ENCODE assay signal across 19 cellular contexts in genomic region chr21:32920474-32920873, GRCh38.
DNase-seq lines count a peak whose midpoint lies in the region; ATAC-seq, FAIRE-seq and TF ChIP-seq lines count a peak whose summit lies in the region.
"Had no signal": no experiment of that assay in that cellular context is flagged by ENCODE, and none has a peak within 500 bp of the region (broad histone marks: within the 10 kb centered on the region; RNA-seq: fewer than 3 reads in every experiment).

No MANE protein-coding gene starts in this region.

- H3K27ac ChIP-seq in H1 (ENCODE audit: low read depth, low read length) (no peak overlapping the region), neural progenitor cell (no peak overlapping the region), body of pancreas (no peak overlapping the region)
- H3K27ac ChIP-seq: 22Rv1, A549, BLaER1, HL-60 had no signal

- no peaks in the 10 kb centered on the region for H3K79me1 ChIP-seq in H1 (ENCODE audit: low read depth, low read length)

- no peak overlapping the region for H3K4me3 ChIP-seq in H1 (ENCODE audit: extremely low read depth in 1 of 4, insufficient read depth in 2 of 4, low read depth in 3 of 4, low read length in 4 of 4)
- no peak overlapping the region for H3K4me3 ChIP-seq in neural progenitor cell
- H3K4me3 ChIP-seq in body of pancreas, result no peak overlapping the region
- H3K4me3 ChIP-seq: A549, BLaER1 had no signal

- peaks cover 24% of the 10 kb centered on the region for H3K27me3 Mint-ChIP-seq in neural progenitor cell (ENCODE audit: insufficient read depth, low read depth)
- H3K27me3 Mint-ChIP-seq: CD4-positive, alpha-beta memory T cell had no signal

- no peak overlapping the region for H3K18ac ChIP-seq in H1 (ENCODE audit: extremely low read depth, low read length)

- POLR2A ChIA-PET in H1 (lab: Charles Lee; ENCODE audit: partially characterized antibody), result no interaction called here

- CTCF ChIA-PET in H1 (lab: Charles Lee; ENCODE audit: partially characterized antibody), result interaction anchor here (0.7 to 6.0 kb wide), 7 partner anchors 15 to 206 kb away, joined by 3 to 41 read pairs (median 3); partner anchors contain the start of gene OLIG2

- H2AK5ac ChIP-seq in H1 (ENCODE audit: low read depth, low read length), result no peak overlapping the region

- no peak overlapping the region for H4K91ac ChIP-seq in H1 (replicated peaks; ENCODE audit: insufficient read length, low read length)

- H3K27ac Mint-ChIP-seq in neural progenitor cell, result no peak overlapping the region
- H3K27ac Mint-ChIP-seq: HFFc6 had no signal

- H3K4me3 Mint-ChIP-seq in neural progenitor cell, result peak overlapping the region; percentile 54
- H3K4me3 Mint-ChIP-seq: CD14-positive monocyte; CD4-positive, alpha-beta memory T cell; HFFc6 had no signal

- no peak overlapping the region for H2BK12ac ChIP-seq in H1 (ENCODE audit: low read depth, low read length)

- H3K4me1 ChIP-seq in H1 (replicated peaks in 1 of 4; ENCODE audit: control insufficient read depth in 3 of 4, insufficient read depth in 4 of 4, low read length in 3 of 4), result peaks cover 0 to 10% (median 4%) of the 10 kb centered on the region in 4 experiments; a peak in 2 of 7 replicates
- peaks cover 23% of the 10 kb centered on the region for H3K4me1 ChIP-seq in neural progenitor cell
- H3K4me1 ChIP-seq in body of pancreas, result no peaks in the 10 kb centered on the region
- H3K4me1 ChIP-seq: A549, BLaER1 had no signal

- H3K79me2 ChIP-seq in H1 (ENCODE audit: control insufficient read depth in 1 of 2, insufficient read depth in 2 of 2, low read length in 2 of 2) (no peaks in the 10 kb centered on the region), neural progenitor cell (ENCODE audit: low read depth) (no peaks in the 10 kb centered on the region)

- peak overlapping the region; percentile 31; the same call in 1 of the 2 replicates for H4K8ac ChIP-seq in H1 (ENCODE audit: extremely low read depth, insufficient read depth, low read length)

- no peak overlapping the region for H2BK15ac ChIP-seq in H1 (ENCODE audit: low read length)

- H4K5ac ChIP-seq in H1 (ENCODE audit: insufficient read length, low read depth, low read length), result no peak overlapping the region

- ATAC-seq in omental fat pad (ENCODE audit: low FRiP score) (no peak), HG03520 (IDR thresholded peaks at IDR 0.05; ENCODE audit: unreplicated experiment) (no peak), body of pancreas (no peak), esophagus mucosa (no peak)
- ATAC-seq: A549 had no signal

- no peaks in the 10 kb centered on the region for H3K27me3 ChIP-seq in H1 (replicated peaks in 1 of 4; ENCODE audit: control insufficient read depth in 3 of 4, extremely low read depth in 1 of 4, insufficient read depth in 3 of 4, low read length in 3 of 4)
- no peaks in the 10 kb centered on the region for H3K27me3 ChIP-seq in neural progenitor cell
- no peaks in the 10 kb centered on the region for H3K27me3 ChIP-seq in body of pancreas
- H3K27me3 ChIP-seq: BLaER1 had no signal

- TF ChIP-seq RAD21 in H1 (IDR thresholded peaks at IDR 0.05 in 1 of 2, conservative IDR thresholded peaks at IDR 0.05 in 1 of 2; ENCODE audit: low read depth in 2 of 2, low read length in 2 of 2), result no peak

- TF ChIP-seq CTCF in H1 (IDR thresholded peaks at IDR 0.05; ENCODE audit: control extremely low read depth in 1 of 3, insufficient read depth in 1 of 3, low read depth in 1 of 3, low read length in 3 of 3) (no peak), neural progenitor cell (IDR thresholded peaks at IDR 0.05) (no peak), omental fat pad (IDR thresholded peaks at IDR 0.05) (no peak), body of pancreas (IDR thresholded peaks at IDR 0.05) (no peak)

- no peak overlapping the region for H3K56ac ChIP-seq in H1 (replicated peaks; ENCODE audit: insufficient read length, low read depth, low read length)

- H2BK20ac ChIP-seq in H1 (ENCODE audit: low read length), result no peak overlapping the region

- no peaks in the 10 kb centered on the region for H3K36me3 Mint-ChIP-seq in neural progenitor cell
- H3K36me3 Mint-ChIP-seq: CD14-positive monocyte had no signal

- no peak overlapping the region for H2BK120ac ChIP-seq in H1 (replicated peaks; ENCODE audit: low read depth, low read length)

- H3K23ac ChIP-seq in H1 (ENCODE audit: insufficient read length), result no peak overlapping the region

- H3K9me3 Mint-ChIP-seq in neural progenitor cell, result peaks cover 18% of the 10 kb centered on the region

- no peak overlapping the region for H3K4ac ChIP-seq in H1 (replicated peaks; ENCODE audit: insufficient read length, low read depth, low read length)

- TF ChIP-seq POLR2A in H1 (IDR thresholded peaks at IDR 0.05; ENCODE audit: control extremely low read depth in 1 of 2, low read depth in 2 of 2, low read length in 2 of 2) (no peak), body of pancreas (IDR thresholded peaks at IDR 0.05) (no peak)

- H2BK5ac ChIP-seq in H1 (ENCODE audit: low read depth, low read length), result no peak overlapping the region

- no peak overlapping the region for H3K14ac ChIP-seq in H1 (ENCODE audit: insufficient read length)

- H4K20me1 ChIP-seq in H1 (replicated peaks in 1 of 2; ENCODE audit: control insufficient read depth in 1 of 2, insufficient read depth in 2 of 2, low read length in 2 of 2) (no peaks in the 10 kb centered on the region), neural progenitor cell (ENCODE audit: low read depth) (no peaks in the 10 kb centered on the region)
- H4K20me1 ChIP-seq: BLaER1 had no signal

- peak; percentile 47 for DNase-seq in activated CD8-positive, alpha-beta memory T cell treated with anti-CD3 and anti-CD28 coated beads for 24 hours
- DNase-seq in activated CD8-positive, alpha-beta memory T cell treated with anti-CD3 and anti-CD28 coated beads, Interleukin-2, amount 50 U/mL, for 4 hours, result no peak
- DNase-seq in H1 (ENCODE audit: low read depth in 1 of 2, low spot score in 2 of 2) (no peak), neural progenitor cell (ENCODE audit: low spot score) (no peak), omental fat pad (ENCODE audit: low spot score) (no peak), body of pancreas (no peak)
- DNase-seq: CD4-positive, alpha-beta memory T cell; DMS153; DMS79; GF-D8; HCEC 1CT; HFFc6 had no signal

- intact Hi-C loops in body of pancreas (cut with DNase I), result no loop called here

- H3K36me3 ChIP-seq in H1 (ENCODE audit: control insufficient read depth in 2 of 4, insufficient read depth in 4 of 4, low read length in 3 of 4) (no peaks in the 10 kb centered on the region), neural progenitor cell (no peaks in the 10 kb centered on the region), body of pancreas (replicated peaks in 1 of 2; ENCODE audit: insufficient read depth in 1 of 2, low read depth in 2 of 2) (no peaks in the 10 kb centered on the region)
- H3K36me3 ChIP-seq: BLaER1 had no signal

- H3K9me3 ChIP-seq in H1 (ENCODE audit: insufficient read depth in 2 of 2, low read depth in 1 of 2, low read length in 1 of 2), result peaks cover 8 to 10% of the 10 kb centered on the region in 2 experiments
- no peaks in the 10 kb centered on the region for H3K9me3 ChIP-seq in neural progenitor cell (ENCODE audit: low read depth)
- H3K9me3 ChIP-seq in body of pancreas, result no peaks in the 10 kb centered on the region

- no peak overlapping the region for H2AFZ ChIP-seq in H1 (ENCODE audit: low read length)
- no peak overlapping the region for H2AFZ ChIP-seq in neural progenitor cell (replicated peaks)

- no peak for FAIRE-seq in H1 (lab: Jason Lieb, UNC)
- FAIRE-seq: A549 had no signal

- no peak overlapping the region for H3K9ac ChIP-seq in H1 (replicated peaks in 1 of 4; ENCODE audit: extremely low read depth in 1 of 4, low read depth in 3 of 4, low read length in 3 of 4)
- H3K9ac ChIP-seq in neural progenitor cell, result no peak overlapping the region
- H3K9ac ChIP-seq: BLaER1 had no signal

- H3F3A ChIP-seq in neural progenitor cell (ENCODE audit: low read depth), result peaks cover 8% of the 10 kb centered on the region

- peaks cover 2% of the 10 kb centered on the region; the same call in 1 of the 2 replicates for H3K23me2 ChIP-seq in H1 (ENCODE audit: low read depth, low read length)

- WGBS in H1 (ENCODE audit: extremely low coverage in 1 of 2, insufficient coverage in 1 of 2, insufficient read length in 1 of 2, insufficient replicate concordance in 2 of 2, low coverage in 1 of 2, low lambda C conversion rate in 2 of 2, missing lambda C conversion rate in 1 of 2), 2 experiments, result 81% methylated on average over 5 of the region's 5 CpGs; no CpG with 5 or more reads in 1 of the 2 experiments
- 61 to 69% methylated on average over 5 of the region's 5 CpGs for WGBS in body of pancreas, 2 donors

- H3K4me2 ChIP-seq in H1 (ENCODE audit: insufficient read depth in 1 of 2, low read depth in 2 of 2, low read length in 2 of 2), result no peak overlapping the region
- H3K4me2 ChIP-seq in neural progenitor cell, result no peak overlapping the region
- H3K4me2 ChIP-seq: A549, BLaER1 had no signal

- TF ChIP-seq EP300 in H1 (IDR thresholded peaks at IDR 0.05; ENCODE audit: borderline replicate concordance in 1 of 2, low read depth in 2 of 2, low read length in 2 of 2), result no peak

- H3K4me1 Mint-ChIP-seq in neural progenitor cell, result peaks cover 25% of the 10 kb centered on the region

TF ChIP-seq in H1, 55 proteins besides CTCF, POLR2A, EP300 and RAD21 (continues in another document):
- TF ChIP-seq SUZ12 (IDR thresholded peaks at IDR 0.05; ENCODE audit: low read length) (no peak), NRF1 (IDR thresholded peaks at IDR 0.05; ENCODE audit: low read depth, low read length) (no peak), CHD1 (IDR thresholded peaks at IDR 0.05; ENCODE audit: low read depth, low read length) (no peak), SAP30 (IDR thresholded peaks at IDR 0.05; ENCODE audit: insufficient read depth, insufficient replicate concordance, low read length) (no peak), SP4 (IDR thresholded peaks at IDR 0.05; ENCODE audit: low read length) (no peak), RXRA (IDR thresholded peaks at IDR 0.05; ENCODE audit: insufficient read depth, low read depth, low read length) (no peak), CBX5 (IDR thresholded peaks at IDR 0.05; ENCODE audit: low read depth, low read length) (no peak), JUN (IDR thresholded peaks at IDR 0.05; ENCODE audit: low read depth, low read length) (no peak), SRF (IDR thresholded peaks at IDR 0.05; ENCODE audit: low read depth, low read length) (no peak), ASH2L (IDR thresholded peaks at IDR 0.05; ENCODE audit: low read length) (no peak)
